In the genomic region with DNA sequence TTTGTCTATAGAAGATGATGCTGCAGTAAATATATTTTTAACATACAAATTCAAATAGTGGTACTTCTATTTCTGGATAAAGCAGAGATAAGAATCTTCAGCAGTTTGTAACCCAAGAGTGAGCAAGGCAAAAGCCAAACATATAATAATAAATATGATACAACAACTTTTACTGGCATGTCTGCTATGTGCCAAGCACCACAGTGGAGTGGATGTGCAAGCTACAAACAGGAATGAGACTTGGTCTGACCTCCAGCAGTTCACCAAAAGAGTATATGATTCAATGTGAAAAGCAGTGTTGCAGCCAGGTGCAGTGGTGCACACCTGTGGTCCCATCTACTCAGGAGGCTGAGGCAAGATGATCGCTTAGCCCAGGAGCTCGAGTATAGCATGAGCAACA, we compare ENCODE assay signal across 2 cellular contexts.
TF ChIP-seq lines count a peak whose summit lies in the region.

No MANE protein-coding gene starts in this region.

TF ChIP-seq in GM23338, 12 proteins besides CTCF, POLR2A, EP300 and RAD21 (continued from another document):
- TF ChIP-seq, protein P1, sequence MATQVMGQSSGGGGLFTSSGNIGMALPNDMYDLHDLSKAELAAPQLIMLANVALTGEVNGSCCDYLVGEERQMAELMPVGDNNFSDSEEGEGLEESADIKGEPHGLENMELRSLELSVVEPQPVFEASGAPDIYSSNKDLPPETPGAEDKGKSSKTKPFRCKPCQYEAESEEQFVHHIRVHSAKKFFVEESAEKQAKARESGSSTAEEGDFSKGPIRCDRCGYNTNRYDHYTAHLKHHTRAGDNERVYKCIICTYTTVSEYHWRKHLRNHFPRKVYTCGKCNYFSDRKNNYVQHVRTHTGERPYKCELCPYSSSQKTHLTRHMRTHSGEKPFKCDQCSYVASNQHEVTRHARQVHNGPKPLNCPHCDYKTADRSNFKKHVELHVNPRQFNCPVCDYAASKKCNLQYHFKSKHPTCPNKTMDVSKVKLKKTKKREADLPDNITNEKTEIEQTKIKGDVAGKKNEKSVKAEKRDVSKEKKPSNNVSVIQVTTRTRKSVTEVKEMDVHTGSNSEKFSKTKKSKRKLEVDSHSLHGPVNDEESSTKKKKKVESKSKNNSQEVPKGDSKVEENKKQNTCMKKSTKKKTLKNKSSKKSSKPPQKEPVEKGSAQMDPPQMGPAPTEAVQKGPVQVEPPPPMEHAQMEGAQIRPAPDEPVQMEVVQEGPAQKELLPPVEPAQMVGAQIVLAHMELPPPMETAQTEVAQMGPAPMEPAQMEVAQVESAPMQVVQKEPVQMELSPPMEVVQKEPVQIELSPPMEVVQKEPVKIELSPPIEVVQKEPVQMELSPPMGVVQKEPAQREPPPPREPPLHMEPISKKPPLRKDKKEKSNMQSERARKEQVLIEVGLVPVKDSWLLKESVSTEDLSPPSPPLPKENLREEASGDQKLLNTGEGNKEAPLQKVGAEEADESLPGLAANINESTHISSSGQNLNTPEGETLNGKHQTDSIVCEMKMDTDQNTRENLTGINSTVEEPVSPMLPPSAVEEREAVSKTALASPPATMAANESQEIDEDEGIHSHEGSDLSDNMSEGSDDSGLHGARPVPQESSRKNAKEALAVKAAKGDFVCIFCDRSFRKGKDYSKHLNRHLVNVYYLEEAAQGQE (IDR thresholded peaks at IDR 0.05; ENCODE audit: unreplicated experiment): no peak
- TF ChIP-seq NANOG (IDR thresholded peaks at IDR 0.05; ENCODE audit: borderline replicate concordance) (no peak), ZNF331 (CRISPR knock-in tag; IDR thresholded peaks at IDR 0.05; ENCODE audit: low read depth) (no peak), EZH2phosphoT487 (IDR thresholded peaks at IDR 0.05; ENCODE audit: unreplicated experiment) (no peak), STAT1 (IDR thresholded peaks at IDR 0.05; ENCODE audit: unreplicated experiment) (no peak), POLR2AphosphoS5 (IDR thresholded peaks at IDR 0.05; ENCODE audit: low read depth) (no peak), JUNB (IDR thresholded peaks at IDR 0.05; ENCODE audit: unreplicated experiment) (no peak)
- TF ChIP-seq, protein P2, sequence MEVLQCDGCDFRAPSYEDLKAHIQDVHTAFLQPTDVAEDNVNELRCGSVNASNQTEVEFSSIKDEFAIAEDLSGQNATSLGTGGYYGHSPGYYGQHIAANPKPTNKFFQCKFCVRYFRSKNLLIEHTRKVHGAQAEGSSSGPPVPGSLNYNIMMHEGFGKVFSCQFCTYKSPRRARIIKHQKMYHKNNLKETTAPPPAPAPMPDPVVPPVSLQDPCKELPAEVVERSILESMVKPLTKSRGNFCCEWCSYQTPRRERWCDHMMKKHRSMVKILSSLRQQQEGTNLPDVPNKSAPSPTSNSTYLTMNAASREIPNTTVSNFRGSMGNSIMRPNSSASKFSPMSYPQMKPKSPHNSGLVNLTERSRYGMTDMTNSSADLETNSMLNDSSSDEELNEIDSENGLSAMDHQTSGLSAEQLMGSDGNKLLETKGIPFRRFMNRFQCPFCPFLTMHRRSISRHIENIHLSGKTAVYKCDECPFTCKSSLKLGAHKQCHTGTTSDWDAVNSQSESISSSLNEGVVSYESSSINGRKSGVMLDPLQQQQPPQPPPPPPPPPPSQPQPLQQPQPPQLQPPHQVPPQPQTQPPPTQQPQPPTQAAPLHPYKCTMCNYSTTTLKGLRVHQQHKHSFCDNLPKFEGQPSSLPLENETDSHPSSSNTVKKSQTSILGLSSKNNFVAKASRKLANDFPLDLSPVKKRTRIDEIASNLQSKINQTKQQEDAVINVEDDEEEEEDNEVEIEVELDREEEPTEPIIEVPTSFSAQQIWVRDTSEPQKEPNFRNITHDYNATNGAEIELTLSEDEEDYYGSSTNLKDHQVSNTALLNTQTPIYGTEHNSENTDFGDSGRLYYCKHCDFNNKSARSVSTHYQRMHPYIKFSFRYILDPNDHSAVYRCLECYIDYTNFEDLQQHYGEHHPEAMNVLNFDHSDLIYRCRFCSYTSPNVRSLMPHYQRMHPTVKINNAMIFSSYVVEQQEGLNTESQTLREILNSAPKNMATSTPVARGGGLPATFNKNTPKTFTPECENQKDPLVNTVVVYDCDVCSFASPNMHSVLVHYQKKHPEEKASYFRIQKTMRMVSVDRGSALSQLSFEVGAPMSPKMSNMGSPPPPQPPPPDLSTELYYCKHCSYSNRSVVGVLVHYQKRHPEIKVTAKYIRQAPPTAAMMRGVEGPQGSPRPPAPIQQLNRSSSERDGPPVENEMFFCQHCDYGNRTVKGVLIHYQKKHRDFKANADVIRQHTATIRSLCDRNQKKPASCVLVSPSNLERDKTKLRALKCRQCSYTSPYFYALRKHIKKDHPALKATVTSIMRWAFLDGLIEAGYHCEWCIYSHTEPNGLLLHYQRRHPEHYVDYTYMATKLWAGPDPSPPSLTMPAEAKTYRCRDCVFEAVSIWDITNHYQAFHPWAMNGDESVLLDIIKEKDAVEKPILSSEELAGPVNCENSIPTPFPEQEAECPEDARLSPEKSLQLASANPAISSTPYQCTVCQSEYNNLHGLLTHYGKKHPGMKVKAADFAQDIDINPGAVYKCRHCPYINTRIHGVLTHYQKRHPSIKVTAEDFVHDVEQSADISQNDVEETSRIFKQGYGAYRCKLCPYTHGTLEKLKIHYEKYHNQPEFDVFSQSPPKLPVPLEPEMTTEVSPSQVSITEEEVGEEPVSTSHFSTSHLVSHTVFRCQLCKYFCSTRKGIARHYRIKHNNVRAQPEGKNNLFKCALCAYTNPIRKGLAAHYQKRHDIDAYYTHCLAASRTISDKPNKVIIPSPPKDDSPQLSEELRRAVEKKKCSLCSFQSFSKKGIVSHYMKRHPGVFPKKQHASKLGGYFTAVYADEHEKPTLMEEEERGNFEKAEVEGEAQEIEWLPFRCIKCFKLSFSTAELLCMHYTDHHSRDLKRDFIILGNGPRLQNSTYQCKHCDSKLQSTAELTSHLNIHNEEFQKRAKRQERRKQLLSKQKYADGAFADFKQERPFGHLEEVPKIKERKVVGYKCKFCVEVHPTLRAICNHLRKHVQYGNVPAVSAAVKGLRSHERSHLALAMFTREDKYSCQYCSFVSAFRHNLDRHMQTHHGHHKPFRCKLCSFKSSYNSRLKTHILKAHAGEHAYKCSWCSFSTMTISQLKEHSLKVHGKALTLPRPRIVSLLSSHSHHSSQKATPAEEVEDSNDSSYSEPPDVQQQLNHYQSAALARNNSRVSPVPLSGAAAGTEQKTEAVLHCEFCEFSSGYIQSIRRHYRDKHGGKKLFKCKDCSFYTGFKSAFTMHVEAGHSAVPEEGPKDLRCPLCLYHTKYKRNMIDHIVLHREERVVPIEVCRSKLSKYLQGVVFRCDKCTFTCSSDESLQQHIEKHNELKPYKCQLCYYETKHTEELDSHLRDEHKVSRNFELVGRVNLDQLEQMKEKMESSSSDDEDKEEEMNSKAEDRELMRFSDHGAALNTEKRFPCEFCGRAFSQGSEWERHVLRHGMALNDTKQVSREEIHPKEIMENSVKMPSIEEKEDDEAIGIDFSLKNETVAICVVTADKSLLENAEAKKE (CRISPR knock-in tag; IDR thresholded peaks at IDR 0.05): no peak
TF ChIP-seq in GM23338: peak in this region for 0.

TF ChIP-seq in WTC11, 78 proteins besides CTCF, POLR2A, EP300 and RAD21 (continued from another document):
- TF ChIP-seq, protein P3, sequence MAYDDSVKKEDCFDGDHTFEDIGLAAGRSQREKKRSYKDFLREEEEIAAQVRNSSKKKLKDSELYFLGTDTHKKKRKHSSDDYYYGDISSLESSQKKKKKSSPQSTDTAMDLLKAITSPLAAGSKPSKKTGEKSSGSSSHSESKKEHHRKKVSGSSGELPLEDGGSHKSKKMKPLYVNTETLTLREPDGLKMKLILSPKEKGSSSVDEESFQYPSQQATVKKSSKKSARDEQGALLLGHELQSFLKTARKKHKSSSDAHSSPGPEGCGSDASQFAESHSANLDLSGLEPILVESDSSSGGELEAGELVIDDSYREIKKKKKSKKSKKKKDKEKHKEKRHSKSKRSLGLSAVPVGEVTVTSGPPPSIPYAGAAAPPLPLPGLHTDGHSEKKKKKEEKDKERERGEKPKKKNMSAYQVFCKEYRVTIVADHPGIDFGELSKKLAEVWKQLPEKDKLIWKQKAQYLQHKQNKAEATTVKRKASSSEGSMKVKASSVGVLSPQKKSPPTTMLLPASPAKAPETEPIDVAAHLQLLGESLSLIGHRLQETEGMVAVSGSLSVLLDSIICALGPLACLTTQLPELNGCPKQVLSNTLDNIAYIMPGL (CRISPR knock-in tag; IDR thresholded peaks at IDR 0.05): no peak
TF ChIP-seq in WTC11: peak in this region for 0.
